In genomic region chr17:68334393-68334792, GRCh38 we compare ENCODE assay signal across 27 cellular contexts. TPM values are rescaled to one million over a fixed set of nuclear protein-coding genes. Genes with fewer than 3 reads are reported as not detected.
"Had no signal": no experiment of that assay in that cellular context is flagged by ENCODE, and none has a peak within 500 bp of the region (broad histone marks: within the 10 kb centered on the region; RNA-seq: fewer than 3 reads in every experiment).

No MANE protein-coding gene starts in this region.

- H3K4me2 ChIP-seq: smooth muscle cell had no signal

- H3K4me1 Mint-ChIP-seq: endodermal cell had no signal

- H2AFZ ChIP-seq: parathyroid adenoma had no signal

- H3K27ac Mint-ChIP-seq: endodermal cell; natural killer cell; progenitor cell of endocrine pancreas; stimulated activated naive CD8-positive, alpha-beta T cell treated with anti-CD3 and anti-CD28 coated beads, Interleukin-15, amount 100 ng/mL, for 72 hours had no signal

- H3K36me3 ChIP-seq: esophagus muscularis mucosa, gastrocnemius medialis, left ventricle myocardium inferior, lower lobe of right lung, neutrophil, right lobe of liver, suprapubic skin, transverse colon had no signal

- H3K9me3 ChIP-seq: gastrocnemius medialis, right lobe of liver had no signal

- H3K4me3 ChIP-seq: esophagus muscularis mucosa, gastrocnemius medialis, left ventricle myocardium inferior, lower lobe of right lung, right lobe of liver, smooth muscle cell, suprapubic skin, transverse colon had no signal

- H3K4me3 Mint-ChIP-seq: endodermal cell; natural killer cell; stimulated activated naive CD8-positive, alpha-beta T cell treated with anti-CD3 and anti-CD28 coated beads, Interleukin-15, amount 100 ng/mL, for 72 hours had no signal

- DNase-seq: caudate nucleus; cerebellar nuclear complex; effector CD8-positive, alpha-beta T cell; endodermal cell; gastrocnemius medialis; head of caudate nucleus; islet precursor cell; kidney glomerular epithelial cell; left colon; left ventricle myocardium inferior; lower lobe of right lung; natural killer cell; right lobe of liver; stimulated activated CD4-positive, alpha-beta T cell treated with anti-CD3 and anti-CD28 coated beads, Interleukin-12 subunit alpha, Interleukin-12 subunit beta, amount 100 ng/mL, for 4 hours; stimulated activated CD4-positive, alpha-beta T cell treated with anti-CD3 and anti-CD28 coated beads, Interleukin-1b, Interleukin-23, amount 100 ng/mL, for 48 hours; stimulated activated CD4-positive, alpha-beta T cell treated with anti-CD3 and anti-CD28 coated beads, Interleukin-4, amount 100 ng/mL, for 1 hour; stimulated activated CD8-positive, alpha-beta memory T cell treated with anti-CD3 and anti-CD28 coated beads, Interleukin-4, amount 100 ng/mL, for 48 hours; stimulated activated naive CD4-positive, alpha-beta T cell; stimulated activated naive CD8-positive, alpha-beta T cell treated with anti-CD3 and anti-CD28 coated beads, Interleukin-15, amount 100 ng/mL, for 72 hours; transverse colon had no signal

- H3K27me3 Mint-ChIP-seq: progenitor cell of endocrine pancreas; stimulated activated naive CD8-positive, alpha-beta T cell treated with anti-CD3 and anti-CD28 coated beads, Interleukin-15, amount 100 ng/mL, for 72 hours had no signal

- H3K4me1 ChIP-seq: esophagus muscularis mucosa, gastrocnemius medialis, left ventricle myocardium inferior, lower lobe of right lung, parathyroid adenoma, right lobe of liver, suprapubic skin, transverse colon had no signal

- H3K27me3 ChIP-seq: esophagus muscularis mucosa, gastrocnemius medialis, neutrophil, right lobe of liver, suprapubic skin, transverse colon had no signal

- H3K9ac ChIP-seq: parathyroid adenoma had no signal

- H3K79me2 ChIP-seq: parathyroid adenoma had no signal

- H3K27ac ChIP-seq: epithelial cell of prostate, esophagus muscularis mucosa, gastrocnemius medialis, left ventricle myocardium inferior, lower lobe of right lung, neutrophil, parathyroid adenoma, right lobe of liver, suprapubic skin, transverse colon had no signal

- ATAC-seq: gastrocnemius medialis; left colon; lower lobe of right lung; natural killer cell; right lobe of liver; stimulated activated naive CD8-positive, alpha-beta T cell treated with anti-CD3 and anti-CD28 coated beads, Interleukin-15, amount 100 ng/mL, for 72 hours had no signal

RNA-seq across cellular contexts. Expression of gene SLC16A6, which starts 43.5 kb away (rescaled TPM):
- polyA plus RNA-seq: smooth muscle cell had no signal
